27 cellular contexts compared by ENCODE assay signal in genomic region chr7:157788573-157788972, GRCh38.
"Had no signal": no experiment of that assay in that cellular context is flagged by ENCODE, and none has a peak within 500 bp of the region (broad histone marks: within the 10 kb centered on the region; RNA-seq: fewer than 3 reads in every experiment).

No MANE protein-coding gene starts in this region.

- H3K27me3 Mint-ChIP-seq: naive thymus-derived CD4-positive, alpha-beta T cell; stimulated activated naive B cell treated with anti-CD40 and anti-IgM and Interleukin-4, amounts not matched to agents 10 μg/mL and 1 μg/mL and 100 μg/mL, for 72 hours had no signal

- H3K4me3 ChIP-seq: left lung, lung, mucosa of descending colon, neural progenitor cell, ovary, right atrium auricular region, right lobe of liver, smooth muscle cell, stomach, testis, thyroid gland, transverse colon, upper lobe of left lung, vagina had no signal

- H2AFZ ChIP-seq: neural progenitor cell had no signal

- H3K27ac Mint-ChIP-seq: naive thymus-derived CD4-positive, alpha-beta T cell; nephron; progenitor cell of endocrine pancreas; stimulated activated naive B cell treated with anti-CD40 and anti-IgM and Interleukin-4, amounts not matched to agents 10 μg/mL and 1 μg/mL and 100 μg/mL, for 72 hours had no signal

- H3K4me3 Mint-ChIP-seq: naive thymus-derived CD4-positive, alpha-beta T cell; nephron; neural progenitor cell; stimulated activated naive B cell treated with anti-CD40 and anti-IgM and Interleukin-4, amounts not matched to agents 10 μg/mL and 1 μg/mL and 100 μg/mL, for 72 hours had no signal

- ATAC-seq: left colon; left lung; mucosa of descending colon; naive thymus-derived CD4-positive, alpha-beta T cell; right lobe of liver; stimulated activated naive B cell treated with anti-CD40 and anti-IgM and Interleukin-4, amounts not matched to agents 10 μg/mL and 1 μg/mL and 100 μg/mL, for 72 hours; stimulated activated naive CD8-positive, alpha-beta T cell treated with anti-CD3 and anti-CD28 coated beads, Interleukin-15, Interleukin-2, amounts not matched to agents 100 U/mL and 50 U/mL, for 24 hours had no signal

- H3K36me3 ChIP-seq: left lung, neural progenitor cell, ovary, right atrium auricular region, right lobe of liver, stomach, thyroid gland, transverse colon, upper lobe of left lung, vagina had no signal

- H3K9ac ChIP-seq: neural progenitor cell had no signal

- H3K36me3 Mint-ChIP-seq: naive thymus-derived CD4-positive, alpha-beta T cell; neural progenitor cell; stimulated activated naive B cell treated with anti-CD40 and anti-IgM and Interleukin-4, amounts not matched to agents 10 μg/mL and 1 μg/mL and 100 μg/mL, for 72 hours had no signal

- H3K4me1 Mint-ChIP-seq: stimulated activated naive B cell treated with anti-CD40 and anti-IgM and Interleukin-4, amounts not matched to agents 10 μg/mL and 1 μg/mL and 100 μg/mL, for 72 hours had no signal

- H3K4me2 ChIP-seq: neural progenitor cell, smooth muscle cell had no signal

- H3K27me3 ChIP-seq: neural progenitor cell, ovary, right atrium auricular region, right lobe of liver, testis, thyroid gland, transverse colon, upper lobe of left lung, vagina had no signal

- H3K4me1 ChIP-seq: left lung, right atrium auricular region, right lobe of liver, stomach, testis, thyroid gland, transverse colon, upper lobe of left lung, vagina had no signal

- H3K9me3 ChIP-seq: left lung, mucosa of descending colon, ovary, right atrium auricular region, right lobe of liver, stomach, testis, thyroid gland, transverse colon, upper lobe of left lung, vagina had no signal

- DNase-seq: hippocampal formation; left colon; left lung; mesendoderm; midbrain; mucosa of descending colon; naive thymus-derived CD4-positive, alpha-beta T cell; ovary; stimulated activated CD4-positive, alpha-beta T cell treated with anti-CD3 and anti-CD28 coated beads, Interleukin-12 subunit alpha, Interleukin-12 subunit beta, amount 100 ng/mL, for 4 hours; stimulated activated CD4-positive, alpha-beta T cell treated with anti-CD3 and anti-CD28 coated beads, Interleukin-15, amount 100 ng/mL, for 24 hours; stimulated activated CD4-positive, alpha-beta T cell treated with anti-CD3 and anti-CD28 coated beads, Interleukin-2, amount 100 ng/mL, for 24 hours; stimulated activated CD4-positive, alpha-beta T cell treated with anti-CD3 and anti-CD28 coated beads, Interleukin-4, amount 100 ng/mL, for 1 hour; stimulated activated naive B cell treated with anti-CD40 and anti-IgM and Interleukin-4, amounts not matched to agents 10 μg/mL and 1 μg/mL and 100 μg/mL, for 72 hours; stimulated activated naive CD8-positive, alpha-beta T cell treated with anti-CD3 and anti-CD28 coated beads, Interleukin-15, Interleukin-2, amounts not matched to agents 100 U/mL and 50 U/mL, for 24 hours; stomach; testis; thyroid gland; transverse colon; upper lobe of left lung had no signal

- H3K9me3 Mint-ChIP-seq: nephron had no signal

- H3K27ac ChIP-seq: left lung, neural progenitor cell, ovary, right atrium auricular region, right lobe of liver, stomach, testis, thyroid gland, transverse colon, upper lobe of left lung, vagina had no signal
